ENCODE assay signal across 8 cellular contexts in genomic region chr2:100818003-100818605, GRCh38. TPM values are rescaled to one million over a fixed set of nuclear protein-coding genes. Genes with fewer than 3 reads are reported as not detected.
DNase-seq lines count a peak whose midpoint lies in the region; ATAC-seq and TF ChIP-seq lines count a peak whose summit lies in the region.
"Had no signal": no experiment of that assay in that cellular context is flagged by ENCODE, and none has a peak within 500 bp of the region (broad histone marks: within the 10 kb centered on the region; RNA-seq: fewer than 3 reads in every experiment).

No MANE protein-coding gene starts in this region.

- peak overlapping the region; percentile 67 to 88 (median 79) for H3K27ac ChIP-seq in Peyer's patch
- H3K27ac ChIP-seq: SK-N-MC had no signal

- no peaks in the 10 kb centered on the region for H3K9me3 Mint-ChIP-seq in central memory CD8-positive, alpha-beta T cell

- H3K4me3 ChIP-seq in Peyer's patch, result peak overlapping the region; percentile 44 to 84 (median 60)
- H3K4me3 ChIP-seq: SK-N-MC had no signal

- no peak for ATAC-seq in central memory CD8-positive, alpha-beta T cell (replicated peaks; ENCODE audit: extremely low read depth, poor library complexity, severe bottlenecking)
- peak; percentile 5 for ATAC-seq in left lobe of liver
- no peak for ATAC-seq in GM18867 (IDR thresholded peaks at IDR 0.05; ENCODE audit: unreplicated experiment)

- no peak overlapping the region for H3K27ac Mint-ChIP-seq in central memory CD8-positive, alpha-beta T cell (ENCODE audit: low read depth)

- H3K36me3 Mint-ChIP-seq in central memory CD8-positive, alpha-beta T cell (ENCODE audit: insufficient read depth), result no peaks in the 10 kb centered on the region

- H3K9me3 ChIP-seq in Peyer's patch, result no peaks in the 10 kb centered on the region

- peaks cover 0 to 41% (median 3%) of the 10 kb centered on the region in 4 donors for H3K4me1 ChIP-seq in Peyer's patch

- H3K27me3 ChIP-seq in Peyer's patch, result no peaks in the 10 kb centered on the region

- H3K36me3 ChIP-seq in Peyer's patch, result no peaks in the 10 kb centered on the region

- DNase-seq in Peyer's patch (no peak), left lobe of liver (ENCODE audit: low spot score) (no peak), superior temporal gyrus (ENCODE audit: extremely low spot score) (peak; percentile 30), SK-N-DZ (ENCODE audit: low spot score) (no peak)
- DNase-seq in central memory CD8-positive, alpha-beta T cell (ENCODE audit: low spot score in 2 of 2), result no peak
- no peak for DNase-seq in activated CD8-positive, alpha-beta memory T cell treated with anti-CD3 and anti-CD28 coated beads for 24 hours

- no peak for TF ChIP-seq POLR2A in Peyer's patch (IDR thresholded peaks at IDR 0.05)

- peaks cover 6% of the 10 kb centered on the region for H3K4me1 Mint-ChIP-seq in central memory CD8-positive, alpha-beta T cell

- no peak for TF ChIP-seq CTCF in Peyer's patch (IDR thresholded peaks at IDR 0.05)

- peaks cover 79% of the 10 kb centered on the region for H3K27me3 Mint-ChIP-seq in central memory CD8-positive, alpha-beta T cell

- H3K4me3 Mint-ChIP-seq in central memory CD8-positive, alpha-beta T cell, result peak overlapping the region; percentile 70

RNA-seq across cellular contexts. Expression of gene NPAS2, which starts 1.8 kb away (rescaled TPM):
- 10 to 100 TPM; 29.7 to 99.5 (median 95.5) TPM for total RNA-seq in Peyer's patch
- 23.9 TPM for total RNA-seq in left lobe of liver
- polyA plus RNA-seq in SK-N-DZ (2014; cell fraction: cytosol; rRNA removed), result not detected in 2 replicates
- polyA plus RNA-seq in SK-N-DZ (2014; cell fraction: nucleus; rRNA removed), result not detected in 2 replicates
